In genomic region chr10:32957341-32958084, GRCh38 we compare ENCODE assay signal across 1 cellular context.
A peak's percentile ranks its signal among the peaks of the same experiment; 100 is the strongest.
TF ChIP-seq lines count a peak whose summit lies in the region.

No MANE protein-coding gene starts in this region.

TF ChIP-seq in WTC11, 78 proteins besides CTCF, POLR2A, EP300 and RAD21 (continued from another document):
- TF ChIP-seq PREB (CRISPR knock-in tag; IDR thresholded peaks at IDR 0.05; ENCODE audit: borderline replicate concordance): no peak
- no peak for TF ChIP-seq MAX (CRISPR knock-in tag; IDR thresholded peaks at IDR 0.05)
- no peak for TF ChIP-seq ZNF219 (CRISPR knock-in tag; IDR thresholded peaks at IDR 0.05; ENCODE audit: borderline replicate concordance)
- TF ChIP-seq NR3C1 (CRISPR knock-in tag; conservative IDR thresholded peaks at IDR 0.05; ENCODE audit: low read depth): no peak
- TF ChIP-seq SMAD4 (CRISPR knock-in tag; IDR thresholded peaks at IDR 0.05): no peak
- no peak for TF ChIP-seq AFF4 (CRISPR knock-in tag; IDR thresholded peaks at IDR 0.05; ENCODE audit: borderline replicate concordance)
- TF ChIP-seq ZNF263 (CRISPR knock-in tag; IDR thresholded peaks at IDR 0.05; ENCODE audit: low read depth): no peak
- no peak for TF ChIP-seq ZNF138 (CRISPR knock-in tag; conservative IDR thresholded peaks at IDR 0.05)
- no peak for TF ChIP-seq FOXK1 (CRISPR knock-in tag; IDR thresholded peaks at IDR 0.05)
- TF ChIP-seq EMX1 (CRISPR knock-in tag; IDR thresholded peaks at IDR 0.05): no peak
- no peak for TF ChIP-seq NR2C2 (CRISPR knock-in tag; IDR thresholded peaks at IDR 0.05)
- TF ChIP-seq ARID4B (CRISPR knock-in tag; IDR thresholded peaks at IDR 0.05; ENCODE audit: borderline replicate concordance): 0 out of 2 replicates have a peak, but pooled peaks have one; percentile 21
- no peak for TF ChIP-seq ATF3 (CRISPR knock-in tag; conservative IDR thresholded peaks at IDR 0.05)
- no peak for TF ChIP-seq ATF6 (CRISPR knock-in tag; IDR thresholded peaks at IDR 0.05)
- no peak for TF ChIP-seq NFE2L1 (CRISPR knock-in tag; IDR thresholded peaks at IDR 0.05)
- no peak for TF ChIP-seq USF2 (CRISPR knock-in tag; IDR thresholded peaks at IDR 0.05)
- TF ChIP-seq CDX4 (CRISPR knock-in tag; IDR thresholded peaks at IDR 0.05; ENCODE audit: borderline replicate concordance): no peak
- no peak for TF ChIP-seq ATF2 (CRISPR knock-in tag; IDR thresholded peaks at IDR 0.05; ENCODE audit: borderline replicate concordance, low read depth)
- no peak for TF ChIP-seq TCF7 (CRISPR knock-in tag; IDR thresholded peaks at IDR 0.05; ENCODE audit: low read depth)
- no peak for TF ChIP-seq TEAD4 (CRISPR knock-in tag; IDR thresholded peaks at IDR 0.05)
- TF ChIP-seq FOXP1 (CRISPR knock-in tag; IDR thresholded peaks at IDR 0.05; ENCODE audit: borderline replicate concordance): 0 out of 2 replicates have a peak, but pooled peaks have one; percentile 29
- no peak for TF ChIP-seq E2F5 (CRISPR knock-in tag; IDR thresholded peaks at IDR 0.05)
- no peak; the same call in 1 of the 2 replicates for TF ChIP-seq GABPB1 (CRISPR knock-in tag; IDR thresholded peaks at IDR 0.05)
